Comparison of ENCODE assay signal across 1 cellular context in the genomic region with DNA sequence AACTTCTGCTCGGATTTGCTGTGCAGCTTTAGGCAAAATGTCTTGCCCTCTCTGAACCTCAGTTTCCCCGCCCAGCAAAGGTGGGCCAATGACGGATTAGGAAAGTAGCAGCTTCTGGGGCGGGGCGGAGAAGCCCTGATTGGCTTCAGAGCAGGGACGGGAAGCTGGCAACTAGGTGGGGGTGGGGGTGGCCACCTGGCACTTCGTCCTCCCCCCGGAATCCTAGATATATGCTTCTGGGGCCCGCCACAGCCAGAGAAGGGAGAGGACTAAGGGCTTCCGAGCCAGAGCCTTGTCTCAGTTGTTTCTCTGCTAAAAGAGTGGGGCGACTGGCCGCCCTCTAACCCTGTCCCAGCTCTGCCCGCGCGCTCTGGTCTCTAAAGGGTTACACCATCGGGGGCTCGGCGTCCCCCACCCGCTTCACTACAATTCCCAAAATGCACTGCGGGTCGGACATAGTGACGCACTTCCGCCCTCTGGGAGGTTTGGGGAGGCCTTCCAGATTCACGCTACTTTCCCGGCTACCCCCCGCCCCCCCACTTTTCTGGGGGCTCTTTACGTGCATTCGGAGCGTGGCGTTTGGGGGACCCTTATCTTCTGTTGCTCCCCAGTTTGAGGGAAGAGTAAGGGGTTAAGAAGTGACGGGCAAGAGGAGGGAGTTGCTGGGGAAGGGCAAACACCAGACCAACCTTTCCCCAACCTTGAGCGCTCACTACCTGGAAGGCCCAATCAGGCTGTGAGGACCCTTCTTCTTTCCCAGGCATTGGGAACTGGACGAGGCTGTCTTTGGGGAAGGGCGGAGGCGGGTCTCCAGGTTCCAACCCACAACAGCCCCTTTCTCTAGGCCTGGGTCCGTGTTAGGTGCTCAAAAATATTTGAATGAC.
TF ChIP-seq lines count a peak whose summit lies in the region.

No MANE protein-coding gene starts in this region.

TF ChIP-seq in H1, 55 proteins besides CTCF, POLR2A, EP300 and RAD21 (continued from another document):
- TF ChIP-seq CBX5 (IDR thresholded peaks at IDR 0.05; ENCODE audit: low read depth, low read length) (no peak), ASH2L (IDR thresholded peaks at IDR 0.05; ENCODE audit: low read length) (peak; percentile 60)
